ENCODE assay signal across 19 cellular contexts in the genomic region with DNA sequence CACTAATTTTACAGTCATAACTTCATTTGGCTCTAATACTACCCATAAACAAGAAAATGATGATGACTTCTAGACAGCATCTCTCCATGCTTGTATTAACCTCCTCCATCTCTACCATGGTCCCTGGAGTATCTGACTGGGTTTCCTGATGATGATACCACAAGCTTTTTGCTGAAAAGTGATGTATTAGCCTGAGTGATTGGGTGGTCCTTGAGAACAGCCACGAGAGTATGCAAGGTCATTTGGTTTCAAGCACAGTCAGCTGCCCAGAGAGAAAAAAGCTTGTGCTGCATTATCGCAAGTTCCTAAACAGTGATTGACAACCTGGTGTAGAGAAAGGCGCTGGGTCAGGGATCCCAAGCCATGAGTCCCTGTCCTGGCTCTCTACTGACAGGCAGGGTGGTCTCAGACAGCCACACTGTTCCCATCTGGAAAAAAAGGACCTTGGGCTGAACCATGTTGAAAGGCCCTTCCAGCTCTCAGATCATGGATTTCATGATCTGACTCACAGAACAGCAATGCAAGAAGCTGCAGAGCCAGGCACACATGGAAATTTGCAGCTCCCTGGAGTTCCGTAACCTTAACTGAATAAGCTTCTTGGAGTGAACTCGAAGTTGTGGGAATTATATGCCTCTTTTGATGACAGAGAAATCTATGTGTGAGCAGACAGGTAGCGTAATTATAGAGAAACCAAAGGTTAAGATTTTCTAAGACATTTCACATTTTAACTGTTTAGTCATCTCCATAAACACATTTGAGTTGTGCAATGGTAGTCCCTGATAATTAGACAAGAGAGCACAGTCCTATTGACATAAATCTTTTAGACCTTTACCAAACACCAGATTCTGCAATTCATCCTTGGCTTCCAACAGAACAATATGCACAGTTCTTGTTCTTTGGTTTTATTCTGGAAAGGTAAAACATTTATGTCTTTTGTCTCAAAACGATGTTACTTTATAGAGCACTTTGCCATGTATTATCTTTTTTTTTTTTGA. TPM values are rescaled to one million over a fixed set of nuclear protein-coding genes. Genes with fewer than 3 reads are reported as not detected.
DNase-seq lines count a peak whose midpoint lies in the region; ATAC-seq, FAIRE-seq and TF ChIP-seq lines count a peak whose summit lies in the region.
"Had no signal": no experiment of that assay in that cellular context is flagged by ENCODE, and none has a peak within 500 bp of the region (broad histone marks: within the 10 kb centered on the region; RNA-seq: fewer than 3 reads in every experiment).

No MANE protein-coding gene starts in this region.

- DNase-seq in MCF 10A (ENCODE audit: unreplicated experiment) (peak; percentile 45), breast epithelium (ENCODE audit: low spot score in 2 of 2) (no peak), astrocyte (ENCODE audit: low read depth) (peak; percentile 80), iPS-NIHi7 (ENCODE audit: extremely low spot score) (peak; percentile 20), aorta (no peak), GM12892 (ENCODE audit: insufficient read length) (no peak), NCI-H510A (lab: John Stamatoyannopoulos, UW) (no peak)
- DNase-seq: 8988T; activated CD4-positive, alpha-beta T cell treated with anti-CD3 and anti-CD28 coated beads, Interleukin-2, amount 10 ng/mL, durations not matched to agents 24 days and 14 days; DMS79 treated with DMSO at 0.1 percent for 48 hours; esophagus squamous epithelium; kidney; NCI-H187 treated with DMSO at 0.1 percent for 48 hours; small intestine; T-cell had no signal

- H3K79me2 ChIP-seq in astrocyte (ENCODE audit: insufficient read depth, low read length): no peaks in the 10 kb centered on the region

- no peak overlapping the region for H2AFZ ChIP-seq in astrocyte (ENCODE audit: low read depth, low read length)

- WGBS in aorta, 2 donors: 61 to 65% methylated on average over 7 of the region's 7 CpGs

- H3K27ac ChIP-seq in breast epithelium: peak overlapping the region in 1 of 2 donors; percentile 52
- no peak overlapping the region for H3K27ac ChIP-seq in astrocyte (ENCODE audit: low read depth, low read length)
- H3K27ac ChIP-seq in aorta (ENCODE audit: low read depth in 1 of 2, low read length in 2 of 2): no peak overlapping the region
- H3K27ac ChIP-seq: KMS-11 had no signal

- no peaks in the 10 kb centered on the region for H4K20me1 ChIP-seq in astrocyte (ENCODE audit: insufficient read depth, low read length)

- H3K27me3 Mint-ChIP-seq in MCF 10A (ENCODE audit: insufficient read depth, unreplicated experiment) (no peaks in the 10 kb centered on the region), astrocyte (ENCODE audit: low read depth, unreplicated experiment) (no peaks in the 10 kb centered on the region)

- no peak overlapping the region for H3K9ac ChIP-seq in astrocyte (ENCODE audit: low read length)
- H3K9ac ChIP-seq: KMS-11 had no signal

- TF ChIP-seq POLR2A in breast epithelium (IDR thresholded peaks at IDR 0.05) (no peak), GM12892 (IDR thresholded peaks at IDR 0.05; ENCODE audit: low read depth, low read length) (no peak)

- H3K9me3 Mint-ChIP-seq in MCF 10A (ENCODE audit: unreplicated experiment) (no peaks in the 10 kb centered on the region), astrocyte (ENCODE audit: unreplicated experiment) (no peaks in the 10 kb centered on the region)
- H3K9me3 Mint-ChIP-seq: activated CD4-positive, alpha-beta T cell treated with anti-CD3 and anti-CD28 coated beads, Interleukin-2, amount 10 ng/mL, durations not matched to agents 24 days and 14 days; activated T-helper 2 cell treated with anti-CD3 and anti-CD28 coated beads, Interferon-gamma antibody, Interleukin-2, Interleukin-4, amounts not matched to agents 10 μg/mL and 5 μg/mL and 100 μg/mL, durations not matched to agents 14 hours and 24 hours and 36 hours; T-cell had no signal

- H3K4me1 Mint-ChIP-seq in MCF 10A (ENCODE audit: insufficient read depth, unreplicated experiment) (peaks cover 5% of the 10 kb centered on the region), astrocyte (ENCODE audit: low read depth, unreplicated experiment) (peaks cover 33% of the 10 kb centered on the region)
- H3K4me1 Mint-ChIP-seq: activated CD4-positive, alpha-beta T cell treated with anti-CD3 and anti-CD28 coated beads, Interleukin-2, amount 10 ng/mL, durations not matched to agents 24 days and 14 days; T-cell had no signal

- CTCF ChIA-PET in MCF 10A (lab: Yijun Ruan, JAX): interaction anchor here (0.7 to 2.6 kb wide), 3 partner anchors 18 to 27 kb away, joined by 3 to 18 read pairs (median 5); no protein-coding TSS in a partner anchor

- TF ChIP-seq CTCF in MCF 10A (IDR thresholded peaks at IDR 0.05; ENCODE audit: unreplicated experiment) (no peak), breast epithelium (IDR thresholded peaks at IDR 0.05) (no peak), astrocyte (IDR thresholded peaks at IDR 0.05; ENCODE audit: insufficient read depth, low read depth, low read length) (no peak)

- H3K27ac Mint-ChIP-seq in MCF 10A (ENCODE audit: low read depth, unreplicated experiment) (no peak overlapping the region), astrocyte (ENCODE audit: unreplicated experiment) (peak overlapping the region; percentile 67)
- H3K27ac Mint-ChIP-seq: activated CD4-positive, alpha-beta T cell treated with anti-CD3 and anti-CD28 coated beads, Interleukin-2, amount 10 ng/mL, durations not matched to agents 24 days and 14 days; activated T-helper 2 cell treated with anti-CD3 and anti-CD28 coated beads, Interferon-gamma antibody, Interleukin-2, Interleukin-4, amounts not matched to agents 10 μg/mL and 5 μg/mL and 100 μg/mL, durations not matched to agents 14 hours and 24 hours and 36 hours; T-cell had no signal

- H3K36me3 ChIP-seq in breast epithelium: no peaks in the 10 kb centered on the region
- no peaks in the 10 kb centered on the region for H3K36me3 ChIP-seq in astrocyte (ENCODE audit: insufficient read depth, low read length)
- no peaks in the 10 kb centered on the region for H3K36me3 ChIP-seq in aorta (ENCODE audit: control insufficient read depth in 1 of 2, insufficient read depth in 2 of 2, low read length in 1 of 2)
- H3K36me3 ChIP-seq: esophagus squamous epithelium, tibial nerve had no signal

- H3K27me3 ChIP-seq in breast epithelium (no peaks in the 10 kb centered on the region), astrocyte (ENCODE audit: insufficient read depth, low read length) (no peaks in the 10 kb centered on the region), aorta (ENCODE audit: control insufficient read depth in 1 of 2, insufficient read depth in 2 of 2, low read length in 1 of 2) (no peaks in the 10 kb centered on the region)
- H3K27me3 ChIP-seq: tibial nerve had no signal

- no peaks in the 10 kb centered on the region for H3K4me1 ChIP-seq in breast epithelium
- H3K4me1 ChIP-seq in astrocyte (ENCODE audit: insufficient read depth, low read length): peaks cover 7% of the 10 kb centered on the region
- H3K4me1 ChIP-seq in aorta (ENCODE audit: control insufficient read depth in 1 of 2, insufficient read depth in 2 of 2, low read length in 2 of 2): no peaks in the 10 kb centered on the region
- H3K4me1 ChIP-seq: esophagus squamous epithelium, tibial nerve had no signal

- H3K36me3 Mint-ChIP-seq in MCF 10A (ENCODE audit: insufficient read depth, unreplicated experiment) (no peaks in the 10 kb centered on the region), astrocyte (ENCODE audit: low read depth, unreplicated experiment) (no peaks in the 10 kb centered on the region)
- H3K36me3 Mint-ChIP-seq: T-cell had no signal

- no TSS peak for BruUV-seq in MCF 10A (replicated peaks; lab: Mats Ljungman, UMichigan)

- H3K4me2 ChIP-seq in astrocyte (ENCODE audit: low read length): no peak overlapping the region
- H3K4me2 ChIP-seq: KMS-11 had no signal

- no peaks in the 10 kb centered on the region for H3K9me3 ChIP-seq in breast epithelium
- no peaks in the 10 kb centered on the region for H3K9me3 ChIP-seq in astrocyte (ENCODE audit: insufficient read depth, low read depth, low read length)
- no peaks in the 10 kb centered on the region for H3K9me3 ChIP-seq in aorta (ENCODE audit: control insufficient read depth, low read length)
- H3K9me3 ChIP-seq: esophagus squamous epithelium, tibial nerve had no signal

- ATAC-seq in aorta (ENCODE audit: low FRiP score) (peak; percentile 52), HG02970 (IDR thresholded peaks at IDR 0.05; ENCODE audit: low FRiP score, unreplicated experiment) (no peak)
- ATAC-seq: T-cell had no signal

- H3K4me3 Mint-ChIP-seq in MCF 10A (ENCODE audit: unreplicated experiment): no peak overlapping the region
- no peak overlapping the region for H3K4me3 Mint-ChIP-seq in astrocyte (ENCODE audit: unreplicated experiment)
- H3K4me3 Mint-ChIP-seq: activated CD4-positive, alpha-beta T cell treated with anti-CD3 and anti-CD28 coated beads, Interleukin-2, amount 10 ng/mL, durations not matched to agents 24 days and 14 days; T-cell had no signal

- no peak overlapping the region for H3K4me3 ChIP-seq in breast epithelium
- H3K4me3 ChIP-seq in astrocyte (ENCODE audit: insufficient read depth, low read depth, low read length): no peak overlapping the region
- no peak overlapping the region for H3K4me3 ChIP-seq in aorta (ENCODE audit: low read length in 2 of 2)
- H3K4me3 ChIP-seq: esophagus squamous epithelium, tibial nerve had no signal

- FAIRE-seq in astrocyte (lab: Jason Lieb, UNC) (peak; percentile 90), GM12892 (lab: Jason Lieb, UNC) (no peak)
- FAIRE-seq: kidney, small intestine had no signal

- intact Hi-C loops in MCF 10A (cut with micrococcal nuclease) (no loop called here), breast epithelium (cut with DNase I; ENCODE audit: low total_unique reads) (no loop called here), aorta (cut with DNase I) (no loop called here)

- POLR2A ChIA-PET in MCF 10A (lab: Yijun Ruan, JAX): interaction anchor here (0.7 to 1.6 kb wide), 2 partner anchors 11 to 363 kb away, joined by 3 read pairs; no protein-coding TSS in a partner anchor

RNA-seq across cellular contexts. Expression of gene UBASH3B, which starts 54.1 kb away (rescaled TPM):
- 6.2 and 10.3 TPM in 2 replicates for total RNA-seq in MCF 10A (2022)
- 1 to 10 TPM; 4.7 to 6.2 (median 4.8) TPM for total RNA-seq in breast epithelium
- 62.1 and 64.0 TPM in 2 replicates for total RNA-seq in astrocyte
- total RNA-seq in aorta: 10 to 100 TPM; 11.1 to 15.1 TPM
- 1 to 10 TPM in 1 of 2 donors, under 1 TPM in 1; 0.28 to 1.0 TPM for polyA plus RNA-seq in aorta
- polyA plus RNA-seq in GM12892 (2012; ENCODE audit: missing spikeins): 6.4 TPM

Comparison
In these comparisons a context has a peak if more than half of its experiments do, and no peak if none do; other contexts are left out.
1. DNase-seq: peak in MCF 10A (single experiment), astrocyte (single experiment) and iPS-NIHi7 (single experiment); none in breast epithelium (0 of 2), aorta (0 of 2), GM12892 (single experiment) and NCI-H510A (single experiment).